Comparison of ENCODE assay signal across 24 cellular contexts in genomic region chrX:105302246-105302645, GRCh38.
"Had no signal": no experiment of that assay in that cellular context is flagged by ENCODE, and none has a peak within 500 bp of the region (broad histone marks: within the 10 kb centered on the region; RNA-seq: fewer than 3 reads in every experiment).

No MANE protein-coding gene starts in this region.

- H2AFZ ChIP-seq: hepatocyte had no signal

- H3K27ac ChIP-seq: colonic mucosa, esophagus squamous epithelium, gastroesophageal sphincter, heart left ventricle, hepatocyte, lower lobe of right lung, pancreas, right lobe of liver, tibial artery had no signal

- H3K4me1 ChIP-seq: colonic mucosa, esophagus squamous epithelium, gastroesophageal sphincter, heart left ventricle, lower lobe of right lung, pancreas, right lobe of liver, tibial artery had no signal

- H3K9me3 ChIP-seq: colonic mucosa, esophagus squamous epithelium, gastroesophageal sphincter, heart left ventricle, lower lobe of right lung, pancreas, right lobe of liver, tibial artery had no signal

- H3K4me2 ChIP-seq: hepatocyte, smooth muscle cell had no signal

- ATAC-seq: gastroesophageal sphincter; heart left ventricle; left colon; left ventricle myocardium superior; lower lobe of right lung; natural killer cell; pancreas; right lobe of liver; stimulated activated naive CD8-positive, alpha-beta T cell treated with anti-CD3 and anti-CD28 coated beads, Interleukin-15, amount 100 ng/mL, for 72 hours had no signal

- H3K79me2 ChIP-seq: hepatocyte had no signal

- H3K4me3 ChIP-seq: colonic mucosa, esophagus squamous epithelium, gastroesophageal sphincter, heart left ventricle, hepatocyte, lower lobe of right lung, pancreas, right lobe of liver, smooth muscle cell, tibial artery had no signal

- H3K36me3 ChIP-seq: colonic mucosa, esophagus squamous epithelium, gastroesophageal sphincter, heart left ventricle, lower lobe of right lung, pancreas, right lobe of liver, tibial artery had no signal

- DNase-seq: colonic mucosa; dermis blood vessel endothelial cell; effector memory CD4-positive, alpha-beta T cell; erythroblast; esophagus squamous epithelium; heart left ventricle; left colon; left ventricle myocardium superior; lower lobe of right lung; natural killer cell; occipital lobe; pancreas; retina; right lobe of liver; stimulated activated CD4-positive, alpha-beta T cell treated with anti-CD3 and anti-CD28 coated beads, Interleukin-12 subunit alpha, Interleukin-12 subunit beta, amount 100 ng/mL, for 4 hours; stimulated activated CD4-positive, alpha-beta T cell treated with anti-CD3 and anti-CD28 coated beads, Interleukin-1b, Interleukin-23, amount 100 ng/mL, for 48 hours; stimulated activated CD4-positive, alpha-beta T cell treated with anti-CD3 and anti-CD28 coated beads, Interleukin-4, amount 100 ng/mL, for 1 hour; stimulated activated CD8-positive, alpha-beta memory T cell treated with anti-CD3 and anti-CD28 coated beads, Interleukin-4, amount 100 ng/mL, for 48 hours; stimulated activated naive CD4-positive, alpha-beta T cell; stimulated activated naive CD8-positive, alpha-beta T cell treated with anti-CD3 and anti-CD28 coated beads, Interleukin-15, amount 100 ng/mL, for 72 hours; tibial artery had no signal

- H3K27me3 ChIP-seq: colonic mucosa, gastroesophageal sphincter, hepatocyte, right lobe of liver, tibial artery had no signal
